Comparison of ENCODE assay signal across 13 cellular contexts in the genomic region with DNA sequence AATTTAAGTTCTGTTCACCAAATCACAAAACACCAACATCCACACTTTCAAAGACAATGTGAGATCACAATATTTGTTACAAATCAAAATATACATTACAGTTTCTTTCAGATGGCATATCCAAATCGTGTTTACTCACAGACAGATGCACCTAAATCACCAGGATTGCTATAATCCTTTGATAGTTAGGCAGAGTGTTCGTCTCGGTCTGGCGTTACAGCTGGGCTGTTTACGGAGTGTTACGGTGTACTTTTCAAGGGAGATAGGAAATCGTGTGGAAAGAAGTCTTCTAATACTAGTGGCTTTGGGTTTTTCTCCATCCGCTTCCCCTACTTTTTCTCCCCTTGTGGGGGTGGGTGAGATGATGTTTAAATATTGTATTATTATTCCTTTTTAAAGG. TPM values are rescaled to one million over a fixed set of nuclear protein-coding genes. Genes with fewer than 3 reads are reported as not detected.
DNase-seq lines count a peak whose midpoint lies in the region; ATAC-seq and TF ChIP-seq lines count a peak whose summit lies in the region.
"Had no signal": no experiment of that assay in that cellular context is flagged by ENCODE, and none has a peak within 500 bp of the region (broad histone marks: within the 10 kb centered on the region; RNA-seq: fewer than 3 reads in every experiment).

No MANE protein-coding gene starts in this region.

- no peak for TF ChIP-seq EP300 in tibial nerve (IDR thresholded peaks at IDR 0.05)

- H3K4me3 ChIP-seq in breast epithelium (peak overlapping the region; percentile 58 to 82 (median 66)), tibial nerve (peak overlapping the region; percentile 43 to 75 (median 66)), lower lobe of right lung (no peak overlapping the region)

- ATAC-seq in lower lobe of right lung (no peak), GM18909 (IDR thresholded peaks at IDR 0.05; ENCODE audit: poor library complexity, unreplicated experiment) (no peak)
- ATAC-seq: activated T-cell treated with anti-CD3 and anti-CD28 coated beads, Interleukin-2, amount 50 U/mL, for 4 hours had no signal

- no peaks in the 10 kb centered on the region for H3K9me3 Mint-ChIP-seq in MCF 10A (ENCODE audit: unreplicated experiment)
- no peaks in the 10 kb centered on the region for H3K9me3 Mint-ChIP-seq in activated T-helper 2 cell treated with anti-CD3 and anti-CD28 coated beads, Interferon-gamma antibody, Interleukin-2, Interleukin-4, amounts not matched to agents 10 μg/mL and 5 μg/mL and 100 μg/mL, durations not matched to agents 14 hours and 24 hours and 36 hours
- H3K9me3 Mint-ChIP-seq in mesothelial cell of epicardium = no peaks in the 10 kb centered on the region

- DNase-seq in breast epithelium (ENCODE audit: low spot score in 2 of 2) (no peak), MCF 10A (ENCODE audit: unreplicated experiment) (no peak), mesothelial cell of epicardium (ENCODE audit: low spot score in 2 of 2, unreplicated experiment in 2 of 2) (no peak), tibial nerve (ENCODE audit: low spot score in 2 of 2) (peak in 1 of 2 donors; percentile 16), cerebellar nuclear complex (lab: John Stamatoyannopoulos, UW) (no peak), lower lobe of right lung (no peak)
- no peak for DNase-seq in activated T-helper 2 cell treated with anti-CD3 and anti-CD28 coated beads, Interferon-gamma antibody, Interleukin-2, Interleukin-4, amounts not matched to agents 10 μg/mL and 5 μg/mL and 100 μg/mL, durations not matched to agents 14 hours and 24 hours and 36 hours (ENCODE audit: low spot score)
- DNase-seq: activated T-cell treated with anti-CD3 and anti-CD28 coated beads, Interleukin-2, amount 50 U/mL, for 4 hours; CD4-positive, CD25-positive, alpha-beta regulatory T cell; SHP77; stimulated activated naive CD4-positive, alpha-beta T cell treated with Interleukin-2 at 50 U/mL for 16 hours had no signal

- H3K9me3 ChIP-seq in breast epithelium (no peaks in the 10 kb centered on the region), tibial nerve (no peaks in the 10 kb centered on the region), lower lobe of right lung (no peaks in the 10 kb centered on the region)

- H3K4me1 ChIP-seq in breast epithelium (no peaks in the 10 kb centered on the region), tibial nerve (peaks cover 0 to 17% (median 2%) of the 10 kb centered on the region in 4 donors), lower lobe of right lung (peaks cover 22% of the 10 kb centered on the region)

- H3K27me3 ChIP-seq in breast epithelium (peaks cover 0 to 7% of the 10 kb centered on the region in 2 donors), tibial nerve (peaks cover 0 to 11% of the 10 kb centered on the region in 2 donors), lower lobe of right lung (ENCODE audit: low read depth) (peaks cover 85% of the 10 kb centered on the region)

- BruUV-seq in MCF 10A (replicated peaks; lab: Mats Ljungman, UMichigan) = no TSS peak

- no peak overlapping the region for H3K27ac Mint-ChIP-seq in MCF 10A (ENCODE audit: low read depth, unreplicated experiment)
- no peak overlapping the region for H3K27ac Mint-ChIP-seq in activated T-helper 2 cell treated with anti-CD3 and anti-CD28 coated beads, Interferon-gamma antibody, Interleukin-2, Interleukin-4, amounts not matched to agents 10 μg/mL and 5 μg/mL and 100 μg/mL, durations not matched to agents 14 hours and 24 hours and 36 hours
- H3K27ac Mint-ChIP-seq in mesothelial cell of epicardium = peak overlapping the region; percentile 2
- H3K27ac Mint-ChIP-seq: CD4-positive, CD25-positive, alpha-beta regulatory T cell had no signal

- intact Hi-C loops in breast epithelium (cut with DNase I; ENCODE audit: low total_unique reads) (no loop called here), MCF 10A (cut with micrococcal nuclease) (no loop called here), lower lobe of right lung (cut with DNase I) (no loop called here)
- intact Hi-C loops in activated T-helper 2 cell treated with anti-CD3 and anti-CD28 coated beads, Interferon-gamma antibody, Interleukin-2, Interleukin-4, amounts not matched to agents 10 μg/mL and 5 μg/mL and 100 μg/mL, durations not matched to agents 14 hours and 24 hours and 36 hours (cut with micrococcal nuclease) = no loop called here

- POLR2A ChIA-PET in MCF 10A (lab: Yijun Ruan, JAX) = no interaction called here

- no peaks in the 10 kb centered on the region for H3K36me3 Mint-ChIP-seq in MCF 10A (ENCODE audit: insufficient read depth, unreplicated experiment)
- H3K36me3 Mint-ChIP-seq in activated T-helper 2 cell treated with anti-CD3 and anti-CD28 coated beads, Interferon-gamma antibody, Interleukin-2, Interleukin-4, amounts not matched to agents 10 μg/mL and 5 μg/mL and 100 μg/mL, durations not matched to agents 14 hours and 24 hours and 36 hours (ENCODE audit: low read depth) = peaks cover 2% of the 10 kb centered on the region
- H3K36me3 Mint-ChIP-seq in mesothelial cell of epicardium = peaks cover 1% of the 10 kb centered on the region
- H3K36me3 Mint-ChIP-seq: CD4-positive, CD25-positive, alpha-beta regulatory T cell had no signal

- H3K4me1 Mint-ChIP-seq in MCF 10A (ENCODE audit: insufficient read depth, unreplicated experiment) (no peaks in the 10 kb centered on the region), mesothelial cell of epicardium (peaks cover 57% of the 10 kb centered on the region)
- H3K4me1 Mint-ChIP-seq in activated T-helper 2 cell treated with anti-CD3 and anti-CD28 coated beads, Interferon-gamma antibody, Interleukin-2, Interleukin-4, amounts not matched to agents 10 μg/mL and 5 μg/mL and 100 μg/mL, durations not matched to agents 14 hours and 24 hours and 36 hours (ENCODE audit: low read depth) = peaks cover 17% of the 10 kb centered on the region

- CTCF ChIA-PET in MCF 10A (lab: Yijun Ruan, JAX) = no interaction called here

- H3K27me3 Mint-ChIP-seq in MCF 10A (ENCODE audit: insufficient read depth, unreplicated experiment) (no peaks in the 10 kb centered on the region), mesothelial cell of epicardium (ENCODE audit: low read depth) (peaks cover 96% of the 10 kb centered on the region)
- H3K27me3 Mint-ChIP-seq in activated T-helper 2 cell treated with anti-CD3 and anti-CD28 coated beads, Interferon-gamma antibody, Interleukin-2, Interleukin-4, amounts not matched to agents 10 μg/mL and 5 μg/mL and 100 μg/mL, durations not matched to agents 14 hours and 24 hours and 36 hours (ENCODE audit: low read depth) = peaks cover 84% of the 10 kb centered on the region

- TF ChIP-seq POLR2A in breast epithelium (IDR thresholded peaks at IDR 0.05) (no peak), tibial nerve (IDR thresholded peaks at IDR 0.05) (no peak)

- peak overlapping the region; percentile 77 to 94 for H3K27ac ChIP-seq in breast epithelium
- peak overlapping the region; percentile 13 to 89 (median 77) for H3K27ac ChIP-seq in tibial nerve
- H3K27ac ChIP-seq in lower lobe of right lung = no peak overlapping the region
- H3K27ac ChIP-seq: epithelial cell of prostate had no signal

- H3K4me3 Mint-ChIP-seq in MCF 10A (ENCODE audit: unreplicated experiment) (no peak overlapping the region), mesothelial cell of epicardium (peak overlapping the region; percentile 77)
- peak overlapping the region; percentile 13 for H3K4me3 Mint-ChIP-seq in activated T-helper 2 cell treated with anti-CD3 and anti-CD28 coated beads, Interferon-gamma antibody, Interleukin-2, Interleukin-4, amounts not matched to agents 10 μg/mL and 5 μg/mL and 100 μg/mL, durations not matched to agents 14 hours and 24 hours and 36 hours (ENCODE audit: low read depth)
- H3K4me3 Mint-ChIP-seq: activated T-cell treated with anti-CD3 and anti-CD28 coated beads, Interleukin-2, amount 50 U/mL, for 4 hours had no signal

- no peaks in the 10 kb centered on the region for H3K36me3 ChIP-seq in breast epithelium
- H3K36me3 ChIP-seq in tibial nerve = no peaks in the 10 kb centered on the region
- H3K36me3 ChIP-seq in lower lobe of right lung = no peaks in the 10 kb centered on the region

- 42 to 46% methylated on average over 8 of the region's 8 CpGs for WGBS in tibial nerve, 2 donors

- TF ChIP-seq CTCF in breast epithelium (IDR thresholded peaks at IDR 0.05) (no peak), MCF 10A (IDR thresholded peaks at IDR 0.05; ENCODE audit: unreplicated experiment) (no peak), mesothelial cell of epicardium (IDR thresholded peaks at IDR 0.05; ENCODE audit: unreplicated experiment) (no peak), tibial nerve (IDR thresholded peaks at IDR 0.05) (no peak), lower lobe of right lung (IDR thresholded peaks at IDR 0.05) (no peak)

RNA-seq across cellular contexts. Expression of gene MAB21L1, which starts 1.9 kb away (rescaled TPM):
- total RNA-seq in breast epithelium (10 to 100 TPM in 2 of 3 donors, 1 to 10 TPM in 1; 7.7 to 12.0 (median 11.8) TPM), MCF 10A (2022) (not detected in 2 replicates), mesothelial cell of epicardium (0.58 to 0.80 TPM (median 0.77 TPM) in 3 replicates), tibial nerve (10 to 100 TPM in 1 of 4 donors, 1 to 10 TPM in 3; 5.2 to 11.1 (median 7.5) TPM), lower lobe of right lung (0.21 TPM)
- 0.07 TPM in 2 replicates for total RNA-seq in activated T-helper 2 cell treated with anti-CD3 and anti-CD28 coated beads, Interferon-gamma antibody, Interleukin-2, Interleukin-4, amounts not matched to agents 10 μg/mL and 5 μg/mL and 100 μg/mL, durations not matched to agents 14 hours and 24 hours and 36 hours
- total RNA-seq: activated T-cell treated with anti-CD3 and anti-CD28 coated beads, Interleukin-2, amount 50 U/mL, for 4 hours; CD4-positive, CD25-positive, alpha-beta regulatory T cell had no signal
